1 cellular context compared by ENCODE assay signal in the genomic region with DNA sequence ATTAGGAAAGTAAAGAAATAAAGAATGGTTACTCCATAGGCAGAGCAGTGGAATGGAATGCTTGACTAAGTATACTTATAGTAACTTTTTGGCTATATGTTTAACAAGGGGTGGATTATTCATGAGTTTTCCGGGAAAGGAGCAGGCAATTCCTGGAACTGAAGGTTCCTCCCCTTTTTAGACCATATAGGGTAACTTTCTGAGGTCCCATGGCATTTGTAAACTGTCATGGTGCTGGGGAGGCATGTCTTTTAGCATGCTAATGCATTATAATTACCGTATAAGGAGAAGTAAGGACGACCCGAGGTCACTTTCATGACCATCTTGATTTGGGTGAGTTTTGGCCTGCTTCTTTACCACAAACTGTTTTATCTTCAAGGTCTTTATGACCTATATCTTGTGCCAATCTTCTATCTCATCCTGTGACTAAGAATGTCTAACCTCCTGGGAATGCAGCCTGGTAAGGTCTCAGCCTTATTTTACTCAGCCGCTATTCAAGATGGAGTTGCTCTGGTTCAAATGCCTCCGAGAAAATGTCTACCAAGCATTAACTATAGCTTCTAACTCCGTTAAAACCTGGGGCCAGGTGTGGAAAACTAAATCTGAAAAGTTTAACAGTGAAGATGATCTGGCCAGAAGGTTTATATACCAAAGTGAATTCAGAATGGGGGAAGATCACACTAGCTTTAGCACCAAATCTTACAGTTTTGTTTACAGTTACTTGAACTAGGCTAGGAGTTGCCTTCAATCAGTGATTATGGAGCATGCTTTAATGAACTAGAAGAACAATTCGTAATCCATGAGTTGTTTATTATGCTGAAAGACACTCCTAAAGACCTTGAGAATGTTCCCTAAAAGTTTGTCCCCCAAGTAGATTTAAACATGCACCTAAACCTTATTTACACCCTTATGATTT.
TF ChIP-seq lines count a peak whose summit lies in the region.

No MANE protein-coding gene starts in this region.

TF ChIP-seq in K562, 482 proteins besides CTCF, POLR2A, EP300 and RAD21 (continued from another document and continues in another):
- no peak for TF ChIP-seq RREB1 (CRISPR knock-in tag; IDR thresholded peaks at IDR 0.05)
- no peak for TF ChIP-seq POLR2AphosphoS5 (IDR thresholded peaks at IDR 0.05; ENCODE audit: control insufficient read depth, insufficient read depth, low read depth, low read length)
- peak; percentile 94 for TF ChIP-seq PYGO2 (tag; IDR thresholded peaks at IDR 0.05)
- TF ChIP-seq ZNF133 (CRISPR knock-in tag; IDR thresholded peaks at IDR 0.05): 0 out of 2 replicates have a peak, but pooled peaks have one; percentile 16
- no peak for TF ChIP-seq CHAMP1 (IDR thresholded peaks at IDR 0.05)
- TF ChIP-seq PRPF4 (IDR thresholded peaks at IDR 0.05; ENCODE audit: insufficient read depth, low read depth, low read length, poor library complexity, severe bottlenecking): no peak
- TF ChIP-seq CBX1 (IDR thresholded peaks at IDR 0.05; ENCODE audit: low read depth): no peak
- TF ChIP-seq ATF1 (CRISPR knock-in tag; IDR thresholded peaks at IDR 0.05): no peak
- peak; percentile 74 for TF ChIP-seq ATF1 (tag; IDR thresholded peaks at IDR 0.05)
- peak; percentile 28; the same call in 1 of the 2 replicates for TF ChIP-seq CTBP1 (IDR thresholded peaks at IDR 0.05; ENCODE audit: borderline replicate concordance)
- TF ChIP-seq DIDO1 (tag; IDR thresholded peaks at IDR 0.05; ENCODE audit: low read depth): peak; percentile 92
- TF ChIP-seq KLF1 (tag; IDR thresholded peaks at IDR 0.05): peak; percentile 68; the same call in 1 of the 2 replicates
- TF ChIP-seq ZNF780A (CRISPR knock-in tag; IDR thresholded peaks at IDR 0.05): no peak
- TF ChIP-seq, protein P1, sequence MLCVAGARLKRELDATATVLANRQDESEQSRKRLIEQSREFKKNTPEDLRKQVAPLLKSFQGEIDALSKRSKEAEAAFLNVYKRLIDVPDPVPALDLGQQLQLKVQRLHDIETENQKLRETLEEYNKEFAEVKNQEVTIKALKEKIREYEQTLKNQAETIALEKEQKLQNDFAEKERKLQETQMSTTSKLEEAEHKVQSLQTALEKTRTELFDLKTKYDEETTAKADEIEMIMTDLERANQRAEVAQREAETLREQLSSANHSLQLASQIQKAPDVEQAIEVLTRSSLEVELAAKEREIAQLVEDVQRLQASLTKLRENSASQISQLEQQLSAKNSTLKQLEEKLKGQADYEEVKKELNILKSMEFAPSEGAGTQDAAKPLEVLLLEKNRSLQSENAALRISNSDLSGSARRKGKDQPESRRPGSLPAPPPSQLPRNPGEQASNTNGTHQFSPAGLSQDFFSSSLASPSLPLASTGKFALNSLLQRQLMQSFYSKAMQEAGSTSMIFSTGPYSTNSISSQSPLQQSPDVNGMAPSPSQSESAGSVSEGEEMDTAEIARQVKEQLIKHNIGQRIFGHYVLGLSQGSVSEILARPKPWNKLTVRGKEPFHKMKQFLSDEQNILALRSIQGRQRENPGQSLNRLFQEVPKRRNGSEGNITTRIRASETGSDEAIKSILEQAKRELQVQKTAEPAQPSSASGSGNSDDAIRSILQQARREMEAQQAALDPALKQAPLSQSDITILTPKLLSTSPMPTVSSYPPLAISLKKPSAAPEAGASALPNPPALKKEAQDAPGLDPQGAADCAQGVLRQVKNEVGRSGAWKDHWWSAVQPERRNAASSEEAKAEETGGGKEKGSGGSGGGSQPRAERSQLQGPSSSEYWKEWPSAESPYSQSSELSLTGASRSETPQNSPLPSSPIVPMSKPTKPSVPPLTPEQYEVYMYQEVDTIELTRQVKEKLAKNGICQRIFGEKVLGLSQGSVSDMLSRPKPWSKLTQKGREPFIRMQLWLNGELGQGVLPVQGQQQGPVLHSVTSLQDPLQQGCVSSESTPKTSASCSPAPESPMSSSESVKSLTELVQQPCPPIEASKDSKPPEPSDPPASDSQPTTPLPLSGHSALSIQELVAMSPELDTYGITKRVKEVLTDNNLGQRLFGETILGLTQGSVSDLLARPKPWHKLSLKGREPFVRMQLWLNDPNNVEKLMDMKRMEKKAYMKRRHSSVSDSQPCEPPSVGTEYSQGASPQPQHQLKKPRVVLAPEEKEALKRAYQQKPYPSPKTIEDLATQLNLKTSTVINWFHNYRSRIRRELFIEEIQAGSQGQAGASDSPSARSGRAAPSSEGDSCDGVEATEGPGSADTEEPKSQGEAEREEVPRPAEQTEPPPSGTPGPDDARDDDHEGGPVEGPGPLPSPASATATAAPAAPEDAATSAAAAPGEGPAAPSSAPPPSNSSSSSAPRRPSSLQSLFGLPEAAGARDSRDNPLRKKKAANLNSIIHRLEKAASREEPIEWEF (CRISPR knock-in tag; IDR thresholded peaks at IDR 0.05): peak; percentile 99
- peak; percentile 72 for TF ChIP-seq ZNF507 (tag; conservative IDR thresholded peaks at IDR 0.05)
- no peak for TF ChIP-seq MGA (IDR thresholded peaks at IDR 0.05)
- TF ChIP-seq, protein P2, sequence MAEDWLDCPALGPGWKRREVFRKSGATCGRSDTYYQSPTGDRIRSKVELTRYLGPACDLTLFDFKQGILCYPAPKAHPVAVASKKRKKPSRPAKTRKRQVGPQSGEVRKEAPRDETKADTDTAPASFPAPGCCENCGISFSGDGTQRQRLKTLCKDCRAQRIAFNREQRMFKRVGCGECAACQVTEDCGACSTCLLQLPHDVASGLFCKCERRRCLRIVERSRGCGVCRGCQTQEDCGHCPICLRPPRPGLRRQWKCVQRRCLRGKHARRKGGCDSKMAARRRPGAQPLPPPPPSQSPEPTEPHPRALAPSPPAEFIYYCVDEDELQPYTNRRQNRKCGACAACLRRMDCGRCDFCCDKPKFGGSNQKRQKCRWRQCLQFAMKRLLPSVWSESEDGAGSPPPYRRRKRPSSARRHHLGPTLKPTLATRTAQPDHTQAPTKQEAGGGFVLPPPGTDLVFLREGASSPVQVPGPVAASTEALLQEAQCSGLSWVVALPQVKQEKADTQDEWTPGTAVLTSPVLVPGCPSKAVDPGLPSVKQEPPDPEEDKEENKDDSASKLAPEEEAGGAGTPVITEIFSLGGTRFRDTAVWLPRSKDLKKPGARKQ (CRISPR knock-in tag; IDR thresholded peaks at IDR 0.05): no peak
- TF ChIP-seq ESRRB (CRISPR knock-in tag; IDR thresholded peaks at IDR 0.05; ENCODE audit: borderline replicate concordance): no peak
